20 cellular contexts compared by ENCODE assay signal in the genomic region with DNA sequence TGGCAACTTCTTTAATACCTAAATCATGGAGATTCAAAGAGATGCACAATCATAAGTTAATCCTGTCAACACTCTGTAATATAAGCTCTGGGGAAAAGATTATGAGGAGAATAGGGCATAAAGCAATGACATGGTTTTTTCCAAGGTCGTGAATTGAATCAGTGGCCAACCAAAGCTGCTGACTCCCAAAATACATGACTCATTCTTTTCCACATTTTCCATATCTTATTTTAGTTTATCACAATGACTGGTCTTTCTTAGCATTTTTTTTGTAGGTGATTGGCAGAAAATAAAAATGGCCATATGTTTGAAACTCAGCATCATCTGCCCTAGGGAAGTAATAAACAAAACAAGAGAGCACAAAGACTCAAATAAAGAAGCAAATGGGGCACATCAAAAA. TPM values are rescaled to one million over a fixed set of nuclear protein-coding genes. Genes with fewer than 3 reads are reported as not detected.
A peak's percentile ranks its signal among the peaks of the same experiment; 100 is the strongest.
DNase-seq lines count a peak whose midpoint lies in the region; ATAC-seq, FAIRE-seq and TF ChIP-seq lines count a peak whose summit lies in the region.
"Had no signal": no experiment of that assay in that cellular context is flagged by ENCODE, and none has a peak within 500 bp of the region (broad histone marks: within the 10 kb centered on the region; RNA-seq: fewer than 3 reads in every experiment).

No MANE protein-coding gene starts in this region.

- peaks cover 0 to 3% of the 10 kb centered on the region in 2 experiments; a peak in 3 of 5 replicates for H3K4me1 ChIP-seq in K562 (replicated peaks in 1 of 2; ENCODE audit: control insufficient read depth in 2 of 2, insufficient read depth in 2 of 2, low read length in 2 of 2)
- H3K4me1 ChIP-seq: uterus had no signal

- no peaks in the 10 kb centered on the region for H3K36me3 ChIP-seq in K562 (ENCODE audit: control insufficient read depth, insufficient read depth, low read length)
- H3K36me3 ChIP-seq: uterus had no signal

- TF ChIP-seq RAD21 in K562 (CRISPR knock-in tag; conservative IDR thresholded peaks at IDR 0.05 in 1 of 2, IDR thresholded peaks at IDR 0.05 in 1 of 2), result no peak

- no peak for TF ChIP-seq CTCF in K562 (IDR thresholded peaks at IDR 0.05 in 2 of 3, conservative IDR thresholded peaks at IDR 0.05 in 1 of 3; ENCODE audit: insufficient read depth in 2 of 3, low read depth in 1 of 3, low read length in 3 of 3)

- CTCF ChIA-PET in K562 (lab: Yijun Ruan, JAX; ENCODE audit: low intra/inter-chr PET ratio), result no interaction called here

- no peak overlapping the region for H3K4me3 ChIP-seq in K562
- H3K4me3 ChIP-seq: uterus had no signal

- H2AFZ ChIP-seq in K562 (ENCODE audit: low read depth, low read length), result no peak overlapping the region

- DNase-seq in AG08396 (ENCODE audit: low spot score), result peak; percentile 10
- DNase-seq in LHCN-M2 (ENCODE audit: low read depth), result peak; percentile 80
- no peak for DNase-seq in K562 (ENCODE audit: extremely low read depth in 1 of 4, low spot score in 3 of 4)
- DNase-seq in lung microvascular endothelial cell (ENCODE audit: low read depth in 2 of 2), result peak; percentile 18 to 25
- no peak for DNase-seq in stimulated activated naive CD4-positive, alpha-beta T cell treated with Interleukin-2 at 50 U/mL for 16 hours (lab: John Stamatoyannopoulos, UW)
- DNase-seq: activated B cell treated with CpG ODN at 0.5 μM for 24 hours; activated T-cell treated with anti-CD3 and anti-CD28 coated beads for 4 hours; cortex of kidney; Kasumi-1; mammary epithelial cell; NCI-H187; NCI-H526; stimulated activated naive CD4-positive, alpha-beta T cell; T-cell; uterus had no signal

- H3K9ac ChIP-seq in K562 (ENCODE audit: insufficient read depth in 1 of 2, low read depth in 2 of 2, low read length in 2 of 2), result no peak overlapping the region

- no peak for TF ChIP-seq POLR2A in K562 (conservative IDR thresholded peaks at IDR 0.05)

- H3K9me1 ChIP-seq in K562 (ENCODE audit: control insufficient read depth, insufficient read depth, low read length), result no peaks in the 10 kb centered on the region

- no TSS peak for BruUV-seq in K562 (replicated peaks; lab: Mats Ljungman, UMichigan)

- ATAC-seq in K562 (no peak), GM21529 (IDR thresholded peaks at IDR 0.05; ENCODE audit: unreplicated experiment) (no peak), HG02678 (IDR thresholded peaks at IDR 0.05; ENCODE audit: unreplicated experiment) (no peak), GM21367 (IDR thresholded peaks at IDR 0.05; ENCODE audit: unreplicated experiment) (no peak)
- ATAC-seq: sciatic nerve, T-cell had no signal

- no peaks in the 10 kb centered on the region for H4K20me1 ChIP-seq in K562 (replicated peaks; ENCODE audit: control insufficient read depth, insufficient read depth, low read length)

- 11% methylated on average over 1 of the region's 1 CpG for WGBS in K562 (ENCODE audit: insufficient coverage, low coverage, missing lambda C conversion rate)

- intact Hi-C loops in K562 (cut with micrococcal nuclease), result no loop called here

- POLR2A ChIA-PET in K562 (lab: Yijun Ruan, JAX), result no interaction called here

- H3K9me3 ChIP-seq in K562 (replicated peaks; ENCODE audit: control insufficient read depth, insufficient read depth, low read depth, low read length), result no peaks in the 10 kb centered on the region
- H3K9me3 ChIP-seq: uterus had no signal

- no peaks in the 10 kb centered on the region for H3K79me2 ChIP-seq in K562 (ENCODE audit: control insufficient read depth, insufficient read depth, low read length)

- no peaks in the 10 kb centered on the region for H3K27me3 ChIP-seq in K562 (ENCODE audit: control insufficient read depth in 2 of 2, insufficient read depth in 2 of 2, low read length in 2 of 2)
- H3K27me3 ChIP-seq: uterus had no signal

- H3K27ac ChIP-seq in K562 (ENCODE audit: extremely low read depth, low read depth, low read length), result no peak overlapping the region
- H3K27ac ChIP-seq: HL-60, uterus had no signal

- TF ChIP-seq EP300 in K562 (IDR thresholded peaks at IDR 0.05; ENCODE audit: low read length), result no peak

- no peak for FAIRE-seq in K562 (lab: Jason Lieb, UNC)

- no peak overlapping the region for H3K4me2 ChIP-seq in K562 (ENCODE audit: insufficient read depth, low read length)

- in situ Hi-C loops in K562 (cut with MboI), result loop anchor here (25.0 kb wide), 1 partner anchor 903 kb away; the partner anchor contains the start of gene SPRY2

TF ChIP-seq in K562, 482 proteins besides CTCF, POLR2A, EP300 and RAD21 (continues in another document):
- no peak for TF ChIP-seq NFE2 (IDR thresholded peaks at IDR 0.05; ENCODE audit: low read depth)
- no peak for TF ChIP-seq RNF2 (IDR thresholded peaks at IDR 0.05)
- TF ChIP-seq JUND (IDR thresholded peaks at IDR 0.05; ENCODE audit: borderline replicate concordance, low read depth, low read length), result peak; percentile 40; the same call in 1 of the 2 replicates
- no peak for TF ChIP-seq JUND (tag; IDR thresholded peaks at IDR 0.05; ENCODE audit: borderline replicate concordance, low read depth, low read length)
- peak; percentile 27; the same call in 1 of the 2 replicates for TF ChIP-seq MAFG (tag; conservative IDR thresholded peaks at IDR 0.05)
- no peak for TF ChIP-seq ZNF668 (CRISPR knock-in tag; IDR thresholded peaks at IDR 0.05)
- TF ChIP-seq HNRNPH1 (optimal IDR thresholded peaks at IDR 0.05; ENCODE audit: low read depth, low read length), result no peak
- TF ChIP-seq TCF7L2 (IDR thresholded peaks at IDR 0.05; ENCODE audit: low read depth, low read length), result no peak
- no peak for TF ChIP-seq HMGN3 (IDR thresholded peaks at IDR 0.05; ENCODE audit: borderline replicate concordance, extremely low read depth, insufficient read length, low read depth, low read length)
- TF ChIP-seq, protein P1, sequence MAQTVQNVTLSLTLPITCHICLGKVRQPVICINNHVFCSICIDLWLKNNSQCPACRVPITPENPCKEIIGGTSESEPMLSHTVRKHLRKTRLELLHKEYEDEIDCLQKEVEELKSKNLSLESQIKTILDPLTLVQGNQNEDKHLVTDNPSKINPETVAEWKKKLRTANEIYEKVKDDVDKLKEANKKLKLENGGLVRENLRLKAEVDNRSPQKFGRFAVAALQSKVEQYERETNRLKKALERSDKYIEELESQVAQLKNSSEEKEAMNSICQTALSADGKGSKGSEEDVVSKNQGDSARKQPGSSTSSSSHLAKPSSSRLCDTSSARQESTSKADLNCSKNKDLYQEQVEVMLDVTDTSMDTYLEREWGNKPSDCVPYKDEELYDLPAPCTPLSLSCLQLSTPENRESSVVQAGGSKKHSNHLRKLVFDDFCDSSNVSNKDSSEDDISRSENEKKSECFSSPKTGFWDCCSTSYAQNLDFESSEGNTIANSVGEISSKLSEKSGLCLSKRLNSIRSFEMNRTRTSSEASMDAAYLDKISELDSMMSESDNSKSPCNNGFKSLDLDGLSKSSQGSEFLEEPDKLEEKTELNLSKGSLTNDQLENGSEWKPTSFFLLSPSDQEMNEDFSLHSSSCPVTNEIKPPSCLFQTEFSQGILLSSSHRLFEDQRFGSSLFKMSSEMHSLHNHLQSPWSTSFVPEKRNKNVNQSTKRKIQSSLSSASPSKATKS (CRISPR knock-in tag; IDR thresholded peaks at IDR 0.05), result no peak
- no peak for TF ChIP-seq PTRF (tag; IDR thresholded peaks at IDR 0.05)
- no peak for TF ChIP-seq HMG20A (CRISPR knock-in tag; conservative IDR thresholded peaks at IDR 0.05)

RNA-seq across cellular contexts. Expression of gene RBM26, which starts 28.5 kb away (rescaled TPM):
- 30.1 and 33.1 TPM in 2 replicates for total RNA-seq in LHCN-M2 (2014; rRNA removed)
- polyA plus RNA-seq in LHCN-M2 (2012), result 10.1 TPM
- 33.4 and 118 TPM in 2 replicates for total RNA-seq in K562 (2011; cell fraction: chromatin; rRNA removed; ENCODE audit: low replicate concordance)
- 15.3 and 21.4 TPM in 2 replicates for total RNA-seq in K562 (2011; cell fraction: nucleolus; rRNA removed)
- total RNA-seq in K562 (2011; cell fraction: nucleoplasm; rRNA removed), result 51.2 and 76.0 TPM in 2 replicates
- total RNA-seq in K562 (2014; rRNA removed), result 17.3 and 18.8 TPM in 2 replicates
- total RNA-seq in K562 (2014; rRNA removed; fragmentation: Illumina TruSeq; extraction: Trizol), result 35.0 and 39.7 TPM in 2 replicates
- 37.9 and 42.2 TPM in 2 replicates for total RNA-seq in K562 (2015; rRNA removed; fragmentation: Illumina TruSeq; extraction: Trizol)
- 30.2 and 31.7 TPM in 2 replicates for total RNA-seq in K562 (2021)
- polyA plus RNA-seq in K562 (2011; rRNA removed), result 21.6 and 26.4 TPM in 2 replicates
- 5.0 and 8.4 TPM in 2 replicates for polyA plus RNA-seq in K562 (2011; cell fraction: cytosol; rRNA removed)
- polyA plus RNA-seq in K562 (2011; cell fraction: nucleus; rRNA removed), result 47.1 and 53.8 TPM in 2 replicates
- 15.4 and 18.7 TPM in 2 replicates for polyA plus RNA-seq in K562 (2012)
- polyA plus RNA-seq in K562 (2014; fragmentation: Illumina TruSeq; extraction: Trizol), result 29.4 and 42.4 TPM in 2 replicates
- polyA plus RNA-seq in K562 (2014; fragmentation: Nextera tagmentation; extraction: Ambion mirVana), result 10 to 100 TPM; 10.0 to 10.1 TPM
- polyA plus RNA-seq in K562 (2014; rRNA removed), result 24.1 and 24.9 TPM in 2 replicates
- 24.0 and 29.6 TPM in 2 replicates for polyA minus RNA-seq in K562 (2011; rRNA and poly(A)+ RNA removed)
- 8.9 and 9.5 TPM in 2 replicates for polyA minus RNA-seq in K562 (2011; cell fraction: cytosol; rRNA and poly(A)+ RNA removed)
- 34.6 and 62.4 TPM in 2 replicates for polyA minus RNA-seq in K562 (2011; cell fraction: nucleus; rRNA and poly(A)+ RNA removed)
- 10.5 and 14.7 TPM in 2 replicates for total RNA-seq in lung microvascular endothelial cell

RNA-seq across cellular contexts. Expression of gene NDFIP2, which starts 46.4 kb away (rescaled TPM):
- 39.7 and 44.1 TPM in 2 replicates for total RNA-seq in LHCN-M2 (2014; rRNA removed)
- 29.1 TPM for polyA plus RNA-seq in LHCN-M2 (2012)
- total RNA-seq in K562 (2011; cell fraction: chromatin; rRNA removed; ENCODE audit: low replicate concordance), result 18.0 and 21.1 TPM in 2 replicates
- 16.7 and 22.9 TPM in 2 replicates for total RNA-seq in K562 (2011; cell fraction: nucleolus; rRNA removed)
- 19.9 and 25.2 TPM in 2 replicates for total RNA-seq in K562 (2011; cell fraction: nucleoplasm; rRNA removed)
- 13.4 and 15.3 TPM in 2 replicates for total RNA-seq in K562 (2014; rRNA removed)
- total RNA-seq in K562 (2014; rRNA removed; fragmentation: Illumina TruSeq; extraction: Trizol), result 34.2 and 38.5 TPM in 2 replicates
- total RNA-seq in K562 (2015; rRNA removed; fragmentation: Illumina TruSeq; extraction: Trizol), result 24.8 and 27.8 TPM in 2 replicates
- 36.4 and 36.6 TPM in 2 replicates for total RNA-seq in K562 (2021)
- 53.7 and 54.4 TPM in 2 replicates for polyA plus RNA-seq in K562 (2011; rRNA removed)
- 26.4 and 30.2 TPM in 2 replicates for polyA plus RNA-seq in K562 (2011; cell fraction: cytosol; rRNA removed)
- 15.2 and 17.7 TPM in 2 replicates for polyA plus RNA-seq in K562 (2011; cell fraction: nucleus; rRNA removed)
- polyA plus RNA-seq in K562 (2012), result 33.0 and 34.7 TPM in 2 replicates
- polyA plus RNA-seq in K562 (2014; fragmentation: Illumina TruSeq; extraction: Trizol), result 25.6 and 28.6 TPM in 2 replicates
- polyA plus RNA-seq in K562 (2014; fragmentation: Nextera tagmentation; extraction: Ambion mirVana), result 10 to 100 TPM; 25.3 to 25.6 TPM
- polyA plus RNA-seq in K562 (2014; rRNA removed), result 22.5 and 23.6 TPM in 2 replicates
- 34.7 and 35.1 TPM in 2 replicates for polyA minus RNA-seq in K562 (2011; rRNA and poly(A)+ RNA removed)
- 24.1 and 25.0 TPM in 2 replicates for polyA minus RNA-seq in K562 (2011; cell fraction: cytosol; rRNA and poly(A)+ RNA removed)
- 12.5 and 25.8 TPM in 2 replicates for polyA minus RNA-seq in K562 (2011; cell fraction: nucleus; rRNA and poly(A)+ RNA removed)
- total RNA-seq in lung microvascular endothelial cell, result 16.3 and 22.2 TPM in 2 replicates

Comparison
In these comparisons a context has a peak if more than half of its experiments do, and no peak if none do; other contexts are left out.
1. DNase-seq: peak in AG08396 (single experiment), LHCN-M2 (single experiment) and lung microvascular endothelial cell (2 of 2); none in K562 (0 of 4) and stimulated activated naive CD4-positive, alpha-beta T cell treated with Interleukin-2 at 50 U/mL for 16 hours (single experiment).